1 cellular context compared by ENCODE assay signal in the genomic region with DNA sequence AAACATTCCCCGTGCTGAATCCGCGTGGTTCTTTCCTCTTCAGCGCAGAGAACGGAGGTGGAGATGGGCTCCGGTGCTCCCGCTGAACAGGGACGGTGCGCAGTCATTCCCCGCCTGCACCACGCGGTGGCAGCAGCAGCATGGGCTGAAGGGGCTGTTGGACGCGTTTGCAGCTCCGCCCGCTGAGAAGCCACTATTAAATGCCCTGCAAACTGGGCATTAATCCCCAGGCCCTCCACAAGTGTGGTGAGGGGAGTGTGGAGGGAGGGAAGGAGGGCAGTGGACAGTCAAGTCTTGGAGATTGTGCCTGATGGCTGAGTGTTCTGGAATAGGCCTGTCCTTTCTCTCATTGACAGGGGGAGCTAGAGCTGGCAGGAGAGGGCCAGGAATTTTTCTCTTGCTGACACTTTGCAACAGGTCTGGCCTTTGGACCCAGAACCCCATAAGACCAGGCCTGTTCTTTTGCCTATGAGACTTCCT.
A peak's percentile ranks its signal among the peaks of the same experiment; 100 is the strongest.
TF ChIP-seq lines count a peak whose summit lies in the region.

No MANE protein-coding gene starts in this region.

TF ChIP-seq in HepG2, 621 proteins besides CTCF, POLR2A, EP300 and RAD21 (continued from another document and continues in another):
- TF ChIP-seq, protein P1, sequence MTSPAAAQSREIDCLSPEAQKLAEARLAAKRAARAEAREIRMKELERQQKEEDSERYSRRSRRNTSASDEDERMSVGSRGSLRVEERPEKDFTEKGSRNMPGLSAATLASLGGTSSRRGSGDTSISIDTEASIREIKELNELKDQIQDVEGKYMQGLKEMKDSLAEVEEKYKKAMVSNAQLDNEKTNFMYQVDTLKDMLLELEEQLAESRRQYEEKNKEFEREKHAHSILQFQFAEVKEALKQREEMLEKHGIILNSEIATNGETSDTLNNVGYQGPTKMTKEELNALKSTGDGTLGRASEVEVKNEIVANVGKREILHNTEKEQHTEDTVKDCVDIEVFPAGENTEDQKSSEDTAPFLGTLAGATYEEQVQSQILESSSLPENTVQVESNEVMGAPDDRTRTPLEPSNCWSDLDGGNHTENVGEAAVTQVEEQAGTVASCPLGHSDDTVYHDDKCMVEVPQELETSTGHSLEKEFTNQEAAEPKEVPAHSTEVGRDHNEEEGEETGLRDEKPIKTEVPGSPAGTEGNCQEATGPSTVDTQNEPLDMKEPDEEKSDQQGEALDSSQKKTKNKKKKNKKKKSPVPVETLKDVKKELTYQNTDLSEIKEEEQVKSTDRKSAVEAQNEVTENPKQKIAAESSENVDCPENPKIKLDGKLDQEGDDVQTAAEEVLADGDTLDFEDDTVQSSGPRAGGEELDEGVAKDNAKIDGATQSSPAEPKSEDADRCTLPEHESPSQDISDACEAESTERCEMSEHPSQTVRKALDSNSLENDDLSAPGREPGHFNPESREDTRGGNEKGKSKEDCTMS (CRISPR knock-in tag; conservative IDR thresholded peaks at IDR 0.05) = no peak
- TF ChIP-seq, protein P2, sequence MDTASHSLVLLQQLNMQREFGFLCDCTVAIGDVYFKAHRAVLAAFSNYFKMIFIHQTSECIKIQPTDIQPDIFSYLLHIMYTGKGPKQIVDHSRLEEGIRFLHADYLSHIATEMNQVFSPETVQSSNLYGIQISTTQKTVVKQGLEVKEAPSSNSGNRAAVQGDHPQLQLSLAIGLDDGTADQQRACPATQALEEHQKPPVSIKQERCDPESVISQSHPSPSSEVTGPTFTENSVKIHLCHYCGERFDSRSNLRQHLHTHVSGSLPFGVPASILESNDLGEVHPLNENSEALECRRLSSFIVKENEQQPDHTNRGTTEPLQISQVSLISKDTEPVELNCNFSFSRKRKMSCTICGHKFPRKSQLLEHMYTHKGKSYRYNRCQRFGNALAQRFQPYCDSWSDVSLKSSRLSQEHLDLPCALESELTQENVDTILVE (CRISPR knock-in tag; IDR thresholded peaks at IDR 0.05) = no peak
- TF ChIP-seq MYC (CRISPR knock-in tag; IDR thresholded peaks at IDR 0.05; ENCODE audit: borderline replicate concordance) = peak; percentile 55; the same call in 1 of the 2 replicates
- TF ChIP-seq GTF3A (CRISPR knock-in tag; conservative IDR thresholded peaks at IDR 0.05) = no peak
- TF ChIP-seq ARHGAP35 (CRISPR knock-in tag; IDR thresholded peaks at IDR 0.05; ENCODE audit: borderline replicate concordance) = no peak
- TF ChIP-seq HOXD1 (CRISPR knock-in tag; IDR thresholded peaks at IDR 0.05) = no peak
- no peak for TF ChIP-seq SMAD3 (CRISPR knock-in tag; IDR thresholded peaks at IDR 0.05)
- TF ChIP-seq PHF21A (CRISPR knock-in tag; IDR thresholded peaks at IDR 0.05) = no peak
- no peak for TF ChIP-seq MXD4 (CRISPR knock-in tag; IDR thresholded peaks at IDR 0.05)
- no peak for TF ChIP-seq TBP (CRISPR knock-in tag; IDR thresholded peaks at IDR 0.05)
- no peak for TF ChIP-seq ZNF703 (CRISPR knock-in tag; IDR thresholded peaks at IDR 0.05; ENCODE audit: borderline replicate concordance)
- TF ChIP-seq KDM6A (CRISPR knock-in tag; IDR thresholded peaks at IDR 0.05; ENCODE audit: low read depth) = no peak
- no peak for TF ChIP-seq ETV6 (CRISPR knock-in tag; conservative IDR thresholded peaks at IDR 0.05)
- TF ChIP-seq NFIC (IDR thresholded peaks at IDR 0.05; ENCODE audit: low read length) = no peak
- TF ChIP-seq PLRG1 (conservative IDR thresholded peaks at IDR 0.05) = no peak
- no peak for TF ChIP-seq CHCHD3 (CRISPR knock-in tag; IDR thresholded peaks at IDR 0.05)
- TF ChIP-seq NCOA2 (CRISPR knock-in tag; IDR thresholded peaks at IDR 0.05) = no peak
- no peak for TF ChIP-seq ZFP36L1 (CRISPR knock-in tag; IDR thresholded peaks at IDR 0.05)
- TF ChIP-seq, protein P3, sequence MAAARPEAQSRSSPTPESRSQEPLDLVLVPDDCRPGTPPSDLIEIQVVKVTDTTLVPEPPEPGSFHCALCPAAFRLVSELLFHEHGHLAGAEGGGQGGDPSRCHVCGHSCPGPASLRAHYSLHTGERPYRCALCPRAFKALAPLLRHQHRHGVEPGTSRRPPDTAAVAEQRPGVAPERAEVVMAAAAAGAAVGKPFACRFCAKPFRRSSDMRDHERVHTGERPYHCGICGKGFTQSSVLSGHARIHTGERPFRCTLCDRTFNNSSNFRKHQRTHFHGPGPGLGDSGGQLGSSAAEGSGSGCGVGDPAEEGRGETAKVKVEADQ (CRISPR knock-in tag; IDR thresholded peaks at IDR 0.05; ENCODE audit: borderline replicate concordance) = no peak
- TF ChIP-seq ZNF235 (CRISPR knock-in tag; IDR thresholded peaks at IDR 0.05; ENCODE audit: borderline replicate concordance) = no peak
- TF ChIP-seq ZNF879 (CRISPR knock-in tag; IDR thresholded peaks at IDR 0.05) = no peak
- TF ChIP-seq ZNF891 (CRISPR knock-in tag; IDR thresholded peaks at IDR 0.05) = no peak
- no peak for TF ChIP-seq AHR (CRISPR knock-in tag; IDR thresholded peaks at IDR 0.05)
- no peak for TF ChIP-seq MTA3 (CRISPR knock-in tag; IDR thresholded peaks at IDR 0.05)
- TF ChIP-seq ZMYM2 (CRISPR knock-in tag; IDR thresholded peaks at IDR 0.05) = no peak; the same call in 1 of the 2 replicates
- no peak for TF ChIP-seq ZMAT3 (CRISPR knock-in tag; conservative IDR thresholded peaks at IDR 0.05)
- TF ChIP-seq ZNF329 (CRISPR knock-in tag; IDR thresholded peaks at IDR 0.05; ENCODE audit: low read depth) = 0 out of 2 replicates have a peak, but pooled peaks have one; percentile 14
- no peak for TF ChIP-seq ZNF230 (CRISPR knock-in tag; IDR thresholded peaks at IDR 0.05)
- TF ChIP-seq MAFK (conservative IDR thresholded peaks at IDR 0.05 in 1 of 2, IDR thresholded peaks at IDR 0.05 in 1 of 2; ENCODE audit: low read length in 2 of 2) = no peak
- no peak for TF ChIP-seq ZFP1 (CRISPR knock-in tag; IDR thresholded peaks at IDR 0.05)
- TF ChIP-seq, protein P4, sequence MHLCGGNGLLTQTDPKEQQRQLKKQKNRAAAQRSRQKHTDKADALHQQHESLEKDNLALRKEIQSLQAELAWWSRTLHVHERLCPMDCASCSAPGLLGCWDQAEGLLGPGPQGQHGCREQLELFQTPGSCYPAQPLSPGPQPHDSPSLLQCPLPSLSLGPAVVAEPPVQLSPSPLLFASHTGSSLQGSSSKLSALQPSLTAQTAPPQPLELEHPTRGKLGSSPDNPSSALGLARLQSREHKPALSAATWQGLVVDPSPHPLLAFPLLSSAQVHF (CRISPR knock-in tag; IDR thresholded peaks at IDR 0.05) = no peak
- no peak for TF ChIP-seq SOX5 (CRISPR knock-in tag; IDR thresholded peaks at IDR 0.05; ENCODE audit: borderline replicate concordance)
- TF ChIP-seq ZNF143 (CRISPR knock-in tag; IDR thresholded peaks at IDR 0.05) = no peak
- no peak for TF ChIP-seq ZNF607 (CRISPR knock-in tag; IDR thresholded peaks at IDR 0.05; ENCODE audit: borderline replicate concordance)
- no peak for TF ChIP-seq KDM5A (IDR thresholded peaks at IDR 0.05; ENCODE audit: borderline replicate concordance, low read length)
- TF ChIP-seq, protein P5, sequence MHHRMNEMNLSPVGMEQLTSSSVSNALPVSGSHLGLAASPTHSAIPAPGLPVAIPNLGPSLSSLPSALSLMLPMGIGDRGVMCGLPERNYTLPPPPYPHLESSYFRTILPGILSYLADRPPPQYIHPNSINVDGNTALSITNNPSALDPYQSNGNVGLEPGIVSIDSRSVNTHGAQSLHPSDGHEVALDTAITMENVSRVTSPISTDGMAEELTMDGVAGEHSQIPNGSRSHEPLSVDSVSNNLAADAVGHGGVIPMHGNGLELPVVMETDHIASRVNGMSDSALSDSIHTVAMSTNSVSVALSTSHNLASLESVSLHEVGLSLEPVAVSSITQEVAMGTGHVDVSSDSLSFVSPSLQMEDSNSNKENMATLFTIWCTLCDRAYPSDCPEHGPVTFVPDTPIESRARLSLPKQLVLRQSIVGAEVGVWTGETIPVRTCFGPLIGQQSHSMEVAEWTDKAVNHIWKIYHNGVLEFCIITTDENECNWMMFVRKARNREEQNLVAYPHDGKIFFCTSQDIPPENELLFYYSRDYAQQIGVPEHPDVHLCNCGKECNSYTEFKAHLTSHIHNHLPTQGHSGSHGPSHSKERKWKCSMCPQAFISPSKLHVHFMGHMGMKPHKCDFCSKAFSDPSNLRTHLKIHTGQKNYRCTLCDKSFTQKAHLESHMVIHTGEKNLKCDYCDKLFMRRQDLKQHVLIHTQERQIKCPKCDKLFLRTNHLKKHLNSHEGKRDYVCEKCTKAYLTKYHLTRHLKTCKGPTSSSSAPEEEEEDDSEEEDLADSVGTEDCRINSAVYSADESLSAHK (CRISPR knock-in tag; IDR thresholded peaks at IDR 0.05; ENCODE audit: borderline replicate concordance) = no peak
- TF ChIP-seq, protein P6, sequence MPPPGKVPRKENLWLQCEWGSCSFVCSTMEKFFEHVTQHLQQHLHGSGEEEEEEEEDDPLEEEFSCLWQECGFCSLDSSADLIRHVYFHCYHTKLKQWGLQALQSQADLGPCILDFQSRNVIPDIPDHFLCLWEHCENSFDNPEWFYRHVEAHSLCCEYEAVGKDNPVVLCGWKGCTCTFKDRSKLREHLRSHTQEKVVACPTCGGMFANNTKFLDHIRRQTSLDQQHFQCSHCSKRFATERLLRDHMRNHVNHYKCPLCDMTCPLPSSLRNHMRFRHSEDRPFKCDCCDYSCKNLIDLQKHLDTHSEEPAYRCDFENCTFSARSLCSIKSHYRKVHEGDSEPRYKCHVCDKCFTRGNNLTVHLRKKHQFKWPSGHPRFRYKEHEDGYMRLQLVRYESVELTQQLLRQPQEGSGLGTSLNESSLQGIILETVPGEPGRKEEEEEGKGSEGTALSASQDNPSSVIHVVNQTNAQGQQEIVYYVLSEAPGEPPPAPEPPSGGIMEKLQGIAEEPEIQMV (CRISPR knock-in tag; IDR thresholded peaks at IDR 0.05; ENCODE audit: low read depth) = no peak
- TF ChIP-seq ZNF543 (CRISPR knock-in tag; IDR thresholded peaks at IDR 0.05) = no peak
- TF ChIP-seq ZNF24 (IDR thresholded peaks at IDR 0.05) = no peak
- TF ChIP-seq, protein P7, sequence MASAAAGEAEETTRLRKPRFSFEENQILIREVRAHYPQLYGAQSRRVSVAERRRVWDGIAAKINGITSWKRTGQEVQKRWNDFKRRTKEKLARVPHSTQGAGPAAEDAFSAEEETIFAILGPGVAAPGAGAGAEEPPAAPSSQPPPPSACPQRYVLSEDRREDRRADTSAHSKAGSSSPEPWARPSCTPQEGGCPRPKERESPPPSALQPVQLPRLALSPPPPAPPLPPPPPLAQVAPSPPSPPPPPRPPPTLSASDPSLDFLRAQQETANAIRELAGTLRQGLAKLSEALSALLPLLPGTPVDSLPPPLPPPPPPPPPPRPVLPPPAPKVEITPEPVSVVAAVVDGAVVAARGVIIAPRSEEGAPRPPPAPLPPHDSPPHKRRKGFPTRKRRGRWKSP (CRISPR knock-in tag; IDR thresholded peaks at IDR 0.05) = no peak
- TF ChIP-seq CEBPG (CRISPR knock-in tag; IDR thresholded peaks at IDR 0.05) = no peak
- TF ChIP-seq, protein P8, sequence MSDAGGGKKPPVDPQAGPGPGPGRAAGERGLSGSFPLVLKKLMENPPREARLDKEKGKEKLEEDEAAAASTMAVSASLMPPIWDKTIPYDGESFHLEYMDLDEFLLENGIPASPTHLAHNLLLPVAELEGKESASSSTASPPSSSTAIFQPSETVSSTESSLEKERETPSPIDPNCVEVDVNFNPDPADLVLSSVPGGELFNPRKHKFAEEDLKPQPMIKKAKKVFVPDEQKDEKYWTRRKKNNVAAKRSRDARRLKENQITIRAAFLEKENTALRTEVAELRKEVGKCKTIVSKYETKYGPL (CRISPR knock-in tag; IDR thresholded peaks at IDR 0.05) = no peak
- TF ChIP-seq CAMTA2 (CRISPR knock-in tag; IDR thresholded peaks at IDR 0.05; ENCODE audit: borderline replicate concordance) = no peak
- no peak for TF ChIP-seq RBM22 (optimal IDR thresholded peaks at IDR 0.05; ENCODE audit: low read length)
- no peak for TF ChIP-seq ZNF75D (CRISPR knock-in tag; IDR thresholded peaks at IDR 0.05; ENCODE audit: borderline replicate concordance)
- TF ChIP-seq FOXA3 (CRISPR knock-in tag; IDR thresholded peaks at IDR 0.05) = peak; percentile 29
- peak; percentile 75 for TF ChIP-seq KDM2A (CRISPR knock-in tag; IDR thresholded peaks at IDR 0.05; ENCODE audit: borderline replicate concordance, low read depth)
- TF ChIP-seq, protein P9, sequence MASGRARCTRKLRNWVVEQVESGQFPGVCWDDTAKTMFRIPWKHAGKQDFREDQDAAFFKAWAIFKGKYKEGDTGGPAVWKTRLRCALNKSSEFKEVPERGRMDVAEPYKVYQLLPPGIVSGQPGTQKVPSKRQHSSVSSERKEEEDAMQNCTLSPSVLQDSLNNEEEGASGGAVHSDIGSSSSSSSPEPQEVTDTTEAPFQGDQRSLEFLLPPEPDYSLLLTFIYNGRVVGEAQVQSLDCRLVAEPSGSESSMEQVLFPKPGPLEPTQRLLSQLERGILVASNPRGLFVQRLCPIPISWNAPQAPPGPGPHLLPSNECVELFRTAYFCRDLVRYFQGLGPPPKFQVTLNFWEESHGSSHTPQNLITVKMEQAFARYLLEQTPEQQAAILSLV (CRISPR knock-in tag; IDR thresholded peaks at IDR 0.05; ENCODE audit: borderline replicate concordance) = no peak
- TF ChIP-seq, protein P10, sequence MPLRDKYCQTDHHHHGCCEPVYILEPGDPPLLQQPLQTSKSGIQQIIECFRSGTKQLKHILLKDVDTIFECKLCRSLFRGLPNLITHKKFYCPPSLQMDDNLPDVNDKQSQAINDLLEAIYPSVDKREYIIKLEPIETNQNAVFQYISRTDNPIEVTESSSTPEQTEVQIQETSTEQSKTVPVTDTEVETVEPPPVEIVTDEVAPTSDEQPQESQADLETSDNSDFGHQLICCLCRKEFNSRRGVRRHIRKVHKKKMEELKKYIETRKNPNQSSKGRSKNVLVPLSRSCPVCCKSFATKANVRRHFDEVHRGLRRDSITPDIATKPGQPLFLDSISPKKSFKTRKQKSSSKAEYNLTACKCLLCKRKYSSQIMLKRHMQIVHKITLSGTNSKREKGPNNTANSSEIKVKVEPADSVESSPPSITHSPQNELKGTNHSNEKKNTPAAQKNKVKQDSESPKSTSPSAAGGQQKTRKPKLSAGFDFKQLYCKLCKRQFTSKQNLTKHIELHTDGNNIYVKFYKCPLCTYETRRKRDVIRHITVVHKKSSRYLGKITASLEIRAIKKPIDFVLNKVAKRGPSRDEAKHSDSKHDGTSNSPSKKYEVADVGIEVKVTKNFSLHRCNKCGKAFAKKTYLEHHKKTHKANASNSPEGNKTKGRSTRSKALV (CRISPR knock-in tag; IDR thresholded peaks at IDR 0.05) = no peak
- peak; percentile 42 for TF ChIP-seq CBX1 (IDR thresholded peaks at IDR 0.05; ENCODE audit: low read depth)
- TF ChIP-seq, protein P11, sequence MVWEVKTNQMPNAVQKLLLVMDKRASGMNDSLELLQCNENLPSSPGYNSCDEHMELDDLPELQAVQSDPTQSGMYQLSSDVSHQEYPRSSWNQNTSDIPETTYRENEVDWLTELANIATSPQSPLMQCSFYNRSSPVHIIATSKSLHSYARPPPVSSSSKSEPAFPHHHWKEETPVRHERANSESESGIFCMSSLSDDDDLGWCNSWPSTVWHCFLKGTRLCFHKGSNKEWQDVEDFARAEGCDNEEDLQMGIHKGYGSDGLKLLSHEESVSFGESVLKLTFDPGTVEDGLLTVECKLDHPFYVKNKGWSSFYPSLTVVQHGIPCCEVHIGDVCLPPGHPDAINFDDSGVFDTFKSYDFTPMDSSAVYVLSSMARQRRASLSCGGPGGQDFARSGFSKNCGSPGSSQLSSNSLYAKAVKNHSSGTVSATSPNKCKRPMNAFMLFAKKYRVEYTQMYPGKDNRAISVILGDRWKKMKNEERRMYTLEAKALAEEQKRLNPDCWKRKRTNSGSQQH (CRISPR knock-in tag; IDR thresholded peaks at IDR 0.05; ENCODE audit: low read depth) = no peak
